In genomic region chr7:73557108-73557396, GRCh38 we compare ENCODE assay signal across 8 cellular contexts. TPM values are rescaled to one million over a fixed set of nuclear protein-coding genes. Genes with fewer than 3 reads are reported as not detected.
DNase-seq lines count a peak whose midpoint lies in the region; ATAC-seq and TF ChIP-seq lines count a peak whose summit lies in the region.

No MANE protein-coding gene starts in this region.

- peaks cover 4% of the 10 kb centered on the region for H3K27me3 Mint-ChIP-seq in nephron (ENCODE audit: low read depth)

- 0 out of 2 replicates have a peak, but pooled peaks cover 3% of the 10 kb centered on the region for H3F3A ChIP-seq in Loucy (ENCODE audit: low read depth)

- peaks cover 11% of the 10 kb centered on the region for H3K36me3 Mint-ChIP-seq in nephron (ENCODE audit: low read depth)

- DNase-seq in EH (ENCODE audit: low read depth), result peak; percentile 95
- DNase-seq in H7, result peak; percentile 99
- peak; percentile 98 for DNase-seq in RPMI8226
- DNase-seq in activated gamma-delta T cell (lab: John Stamatoyannopoulos, UW), result peak; percentile 93
- DNase-seq in fibroblast of the conjunctiva (ENCODE audit: low read depth), result peak; percentile 85
- DNase-seq in stimulated activated naive CD8-positive, alpha-beta T cell treated with anti-CD3 and anti-CD28 coated beads, Interleukin-15, Interleukin-2, amounts not matched to agents 100 U/mL and 50 U/mL, for 24 hours, result peak; percentile 94

- H3K4me3 Mint-ChIP-seq in nephron, result peak overlapping the region; percentile 82 to 90 (median 90)

- H3K9me3 ChIP-seq in Loucy (ENCODE audit: insufficient read depth, low read depth, low read length), result no peaks in the 10 kb centered on the region

- H3K27me3 ChIP-seq in H7 (ENCODE audit: control insufficient read depth, insufficient read depth, low read length) (peaks cover 6% of the 10 kb centered on the region), Loucy (ENCODE audit: insufficient read depth, low read length, poor library complexity, severe bottlenecking) (no peaks in the 10 kb centered on the region)

- H3K9ac ChIP-seq in Loucy (ENCODE audit: low read depth, low read length, poor library complexity, severe bottlenecking), result peak overlapping the region; percentile 76

- TF ChIP-seq CTCF in Loucy (conservative IDR thresholded peaks at IDR 0.05; ENCODE audit: low read length) (no peak), nephron (IDR thresholded peaks at IDR 0.05; ENCODE audit: unreplicated experiment in 3 of 3) (no peak)

- peaks cover 49% of the 10 kb centered on the region for H3K79me2 ChIP-seq in Loucy (ENCODE audit: insufficient read depth, low read length)

- H3K9me3 Mint-ChIP-seq in nephron, result no peaks in the 10 kb centered on the region

- peaks cover 26% of the 10 kb centered on the region for H3K4me1 ChIP-seq in Loucy (ENCODE audit: insufficient read depth, low read length, poor library complexity, severe bottlenecking)

- H3K27ac Mint-ChIP-seq in nephron, result peak overlapping the region; percentile 70 to 92 (median 74)

- no peaks in the 10 kb centered on the region for H3K9me2 ChIP-seq in Loucy (replicated peaks; ENCODE audit: low read depth, low read length)

- H3K36me3 ChIP-seq in H7 (replicated peaks; ENCODE audit: control insufficient read depth, insufficient read depth, low read length) (no peaks in the 10 kb centered on the region; the same call in 1 of the 2 replicates), Loucy (ENCODE audit: insufficient read depth, low read length) (peaks cover 5% of the 10 kb centered on the region; the same call in 1 of the 2 replicates)

- H3K4me3 ChIP-seq in H7 (ENCODE audit: insufficient read depth, low read depth, low read length), result peak overlapping the region; percentile 80
- peak overlapping the region; percentile 97 for H3K4me3 ChIP-seq in Loucy (ENCODE audit: low read length, poor library complexity, severe bottlenecking)

- H2AFZ ChIP-seq in Loucy (ENCODE audit: low read length), result peak overlapping the region; percentile 81; the same call in 1 of the 2 replicates

- H3K4me2 ChIP-seq in Loucy (ENCODE audit: low read depth, low read length, poor library complexity, severe bottlenecking), result peak overlapping the region; percentile 87

- peaks cover 28% of the 10 kb centered on the region for H3K4me1 Mint-ChIP-seq in nephron

- peaks cover 25% of the 10 kb centered on the region for H4K20me1 ChIP-seq in Loucy (ENCODE audit: insufficient read depth, low read length, poor library complexity, severe bottlenecking)

- peak; percentile 94 for ATAC-seq in stimulated activated naive CD8-positive, alpha-beta T cell treated with anti-CD3 and anti-CD28 coated beads, Interleukin-15, Interleukin-2, amounts not matched to agents 100 U/mL and 50 U/mL, for 24 hours

RNA-seq across cellular contexts. Expression of gene BCL7B, which starts 0.4 kb away (rescaled TPM):
- 18.7 and 23.3 TPM in 2 replicates for total RNA-seq in H7 (2014; rRNA removed; shearing (Covaris generic))

RNA-seq across cellular contexts. Expression of gene TBL2, which starts 21.3 kb away (rescaled TPM):
- 34.5 and 52.3 TPM in 2 replicates for total RNA-seq in H7 (2014; rRNA removed; shearing (Covaris generic))

RNA-seq across cellular contexts. Expression of gene BAZ1B, which starts 35.0 kb away (rescaled TPM):
- 44.6 and 57.9 TPM in 2 replicates for total RNA-seq in H7 (2014; rRNA removed; shearing (Covaris generic))

Comparison
In these comparisons a context has a peak if more than half of its experiments do, and no peak if none do; other contexts are left out.
1. Peak in every context shown above with its lines: DNase-seq, ATAC-seq and H3K4me3 ChIP-seq.